In genomic region chr3:156665296-156665695, GRCh38 we compare ENCODE assay signal across 11 cellular contexts. TPM values are rescaled to one million over a fixed set of nuclear protein-coding genes. Genes with fewer than 3 reads are reported as not detected.
DNase-seq lines count a peak whose midpoint lies in the region; ATAC-seq and TF ChIP-seq lines count a peak whose summit lies in the region.
"Had no signal": no experiment of that assay in that cellular context is flagged by ENCODE, and none has a peak within 500 bp of the region (broad histone marks: within the 10 kb centered on the region; RNA-seq: fewer than 3 reads in every experiment).

No MANE protein-coding gene starts in this region.

- no peak overlapping the region for H3K4me3 ChIP-seq in CD4-positive, alpha-beta memory T cell (ENCODE audit: low read length in 2 of 2)
- H3K4me3 ChIP-seq in RWPE2 (ENCODE audit: severe bottlenecking), result no peak overlapping the region
- no peak overlapping the region for H3K4me3 ChIP-seq in H7 (ENCODE audit: insufficient read depth, low read depth, low read length)
- H3K4me3 ChIP-seq: upper lobe of left lung had no signal

- peak; percentile 42; the same call in 1 of the 3 replicates for ATAC-seq in RWPE2 (ENCODE audit: low read depth)

- H3K4me1 Mint-ChIP-seq in CD4-positive, alpha-beta memory T cell, result peaks cover 45 to 56% (median 52%) of the 10 kb centered on the region in 4 donors

- no peaks in the 10 kb centered on the region for H3K9me3 ChIP-seq in CD4-positive, alpha-beta memory T cell (ENCODE audit: control insufficient read depth in 1 of 2, low read length in 2 of 2)
- no peaks in the 10 kb centered on the region for H3K9me3 ChIP-seq in RWPE2 (ENCODE audit: severe bottlenecking)
- H3K9me3 ChIP-seq: upper lobe of left lung had no signal

- H3K27me3 ChIP-seq in CD4-positive, alpha-beta memory T cell (ENCODE audit: insufficient read depth, low read length), result no peaks in the 10 kb centered on the region
- H3K27me3 ChIP-seq in RWPE2 (ENCODE audit: insufficient read depth, poor library complexity, severe bottlenecking) (no peaks in the 10 kb centered on the region), H7 (ENCODE audit: control insufficient read depth, insufficient read depth, low read length) (no peaks in the 10 kb centered on the region)
- H3K27me3 ChIP-seq: upper lobe of left lung had no signal

- H3K4me1 ChIP-seq in CD4-positive, alpha-beta memory T cell (ENCODE audit: insufficient read depth, low read length), result peaks cover 53% of the 10 kb centered on the region
- peaks cover 4% of the 10 kb centered on the region for H3K4me1 ChIP-seq in RWPE2 (ENCODE audit: insufficient read depth, poor library complexity, severe bottlenecking)

- no peak for DNase-seq in CD4-positive, alpha-beta memory T cell
- DNase-seq in HCEC 1CT, result peak; percentile 92
- DNase-seq in RWPE2 (ENCODE audit: low spot score), result no peak
- DNase-seq in hepatic stellate cell (ENCODE audit: low spot score), result peak; percentile 34
- no peak for DNase-seq in superior temporal gyrus (ENCODE audit: extremely low spot score)
- DNase-seq in HK-2 (ENCODE audit: unreplicated experiment), result no peak
- DNase-seq in NCI-H1105 (lab: John Stamatoyannopoulos, UW), result no peak
- no peak for DNase-seq in H7
- DNase-seq: naive B cell, NCI-H510A treated with DMSO at 0.1 percent for 48 hours, upper lobe of left lung had no signal

- intact Hi-C loops in CD4-positive, alpha-beta memory T cell (cut with micrococcal nuclease), result no loop called here

- no peaks in the 10 kb centered on the region for H3K27me3 Mint-ChIP-seq in CD4-positive, alpha-beta memory T cell
- H3K27me3 Mint-ChIP-seq: naive B cell had no signal

- H3K27ac ChIP-seq in CD4-positive, alpha-beta memory T cell (ENCODE audit: low read depth, low read length), result no peak overlapping the region
- H3K27ac ChIP-seq in RWPE2 (ENCODE audit: poor library complexity, severe bottlenecking), result no peak overlapping the region

- H3K27ac Mint-ChIP-seq in CD4-positive, alpha-beta memory T cell, result peak overlapping the region in 5 of 7 donors; percentile 10 to 92 (median 87)

- H3K4me3 Mint-ChIP-seq in CD4-positive, alpha-beta memory T cell, result peak overlapping the region; percentile 38 to 85 (median 76)

- TF ChIP-seq CTCF in RWPE2 (IDR thresholded peaks at IDR 0.05; ENCODE audit: poor library complexity, severe bottlenecking), result no peak

- CTCF ChIA-PET in CD4-positive, alpha-beta memory T cell (lab: Charles Lee; ENCODE audit: partially characterized antibody), result interaction anchor here (0.7 to 2.6 kb wide), 4 partner anchors 8 to 472 kb away, joined by 3 to 16 read pairs (median 5); partner anchors contain the start of gene SSR3

- POLR2A ChIA-PET in CD4-positive, alpha-beta memory T cell (lab: Charles Lee; ENCODE audit: partially characterized antibody), result interaction anchor here (1.1 to 4.6 kb wide), 9 partner anchors 10 to 463 kb away, joined by 3 to 66 read pairs (median 5); partner anchors contain the start of genes SSR3 and TIPARP

- H3K36me3 Mint-ChIP-seq in CD4-positive, alpha-beta memory T cell, result no peaks in the 10 kb centered on the region
- H3K36me3 Mint-ChIP-seq: naive B cell had no signal

- H3K9me3 Mint-ChIP-seq in CD4-positive, alpha-beta memory T cell, result no peaks in the 10 kb centered on the region
- H3K9me3 Mint-ChIP-seq: naive B cell had no signal

- no peaks in the 10 kb centered on the region for H3K36me3 ChIP-seq in CD4-positive, alpha-beta memory T cell (ENCODE audit: insufficient read depth, low read length)
- no peaks in the 10 kb centered on the region for H3K36me3 ChIP-seq in RWPE2 (ENCODE audit: low read depth)
- H3K36me3 ChIP-seq in H7 (replicated peaks; ENCODE audit: control insufficient read depth, insufficient read depth, low read length), result no peaks in the 10 kb centered on the region
- H3K36me3 ChIP-seq: upper lobe of left lung had no signal

RNA-seq across cellular contexts. Expression of gene TIPARP, which starts 9.1 kb away (rescaled TPM):
- total RNA-seq in CD4-positive, alpha-beta memory T cell, result 100 to 1,000 TPM; 108 to 119 TPM
- 10 to 100 TPM; 15.1 to 28.1 TPM for polyA plus RNA-seq in CD4-positive, alpha-beta memory T cell
- total RNA-seq in H7 (2014; rRNA removed; shearing (Covaris generic)), result 13.3 and 13.4 TPM in 2 replicates

Comparison
In these comparisons a context has a peak if more than half of its experiments do, and no peak if none do; other contexts are left out.
1. DNase-seq: peak in HCEC 1CT (single experiment) and hepatic stellate cell (single experiment); none in CD4-positive, alpha-beta memory T cell (0 of 5), RWPE2 (single experiment), superior temporal gyrus (single experiment), HK-2 (single experiment), NCI-H1105 (single experiment) and H7 (single experiment).